Comparison of ENCODE assay signal across 23 cellular contexts in genomic region chr5:140265845-140266244, GRCh38. TPM values are rescaled to one million over a fixed set of nuclear protein-coding genes. Genes with fewer than 3 reads are reported as not detected.
A peak's percentile ranks its signal among the peaks of the same experiment; 100 is the strongest.
DNase-seq lines count a peak whose midpoint lies in the region; ATAC-seq and TF ChIP-seq lines count a peak whose summit lies in the region.
"Had no signal": no experiment of that assay in that cellular context is flagged by ENCODE, and none has a peak within 500 bp of the region (broad histone marks: within the 10 kb centered on the region; RNA-seq: fewer than 3 reads in every experiment).

No MANE protein-coding gene starts in this region.

- peaks cover 58% of the 10 kb centered on the region for H3K4me1 Mint-ChIP-seq in activated naive CD4-positive, alpha-beta T cell treated with anti-CD3 and anti-CD28 coated beads, Interleukin-2, amount 50 U/mL, for 24 hours
- peaks cover 37% of the 10 kb centered on the region for H3K4me1 Mint-ChIP-seq in activated naive CD4-positive, alpha-beta T cell treated with anti-CD3 and anti-CD28 coated beads for 36 hours (ENCODE audit: low read depth)
- H3K4me1 Mint-ChIP-seq in GM23338: peaks cover 25% of the 10 kb centered on the region
- H3K4me1 Mint-ChIP-seq in activated T-helper 1 cell treated with anti-CD3 and anti-CD28 coated beads, Interleukin-12 subunit alpha, Interleukin-12 subunit beta, Interleukin-2, Interleukin-4 antibody, amounts not matched to agents 30 ng/mL and 10 ng/mL and 1 ng/mL, durations not matched to agents 14 hours and 24 hours and 36 hours (ENCODE audit: low read depth): peaks cover 49% of the 10 kb centered on the region
- peaks cover 52% of the 10 kb centered on the region for H3K4me1 Mint-ChIP-seq in progenitor cell of endocrine pancreas (ENCODE audit: low read depth)
- peaks cover 15% of the 10 kb centered on the region for H3K4me1 Mint-ChIP-seq in glutamatergic neuron (ENCODE audit: low read depth, unreplicated experiment)

- peaks cover 12% of the 10 kb centered on the region; the same call in 1 of the 2 replicates for H4K20me1 ChIP-seq in GM23338 (replicated peaks; ENCODE audit: insufficient read depth)

- peaks cover 9% of the 10 kb centered on the region for H3K36me3 Mint-ChIP-seq in activated naive CD4-positive, alpha-beta T cell treated with anti-CD3 and anti-CD28 coated beads, Interleukin-2, amount 50 U/mL, for 24 hours
- peaks cover 3% of the 10 kb centered on the region for H3K36me3 Mint-ChIP-seq in activated naive CD4-positive, alpha-beta T cell treated with anti-CD3 and anti-CD28 coated beads for 36 hours (ENCODE audit: low read depth)
- 0 out of 3 replicates have a peak, but pooled peaks cover 3% of the 10 kb centered on the region for H3K36me3 Mint-ChIP-seq in GM23338 (ENCODE audit: low read depth)
- H3K36me3 Mint-ChIP-seq in activated T-helper 1 cell treated with anti-CD3 and anti-CD28 coated beads, Interleukin-12 subunit alpha, Interleukin-12 subunit beta, Interleukin-2, Interleukin-4 antibody, amounts not matched to agents 30 ng/mL and 10 ng/mL and 1 ng/mL, durations not matched to agents 14 hours and 24 hours and 36 hours (ENCODE audit: low read depth): peaks cover 26% of the 10 kb centered on the region
- peaks cover 3% of the 10 kb centered on the region for H3K36me3 Mint-ChIP-seq in progenitor cell of endocrine pancreas (ENCODE audit: insufficient read depth)
- no peaks in the 10 kb centered on the region for H3K36me3 Mint-ChIP-seq in glutamatergic neuron (ENCODE audit: unreplicated experiment)
- H3K36me3 Mint-ChIP-seq: natural killer cell had no signal

- ATAC-seq in GM23338: no peak
- ATAC-seq: CD8-positive, alpha-beta T cell; left cardiac atrium; natural killer cell had no signal

- H3K36me3 ChIP-seq in GM23338 (ENCODE audit: insufficient read depth): no peaks in the 10 kb centered on the region
- H3K36me3 ChIP-seq: HAP-1, ovary, vagina, WERI-Rb-1 had no signal

- CTCF ChIA-PET in activated naive CD4-positive, alpha-beta T cell treated with anti-CD3 and anti-CD28 coated beads for 36 hours (lab: Charles Lee): interaction anchor here (1.0 to 1.5 kb wide), 2 partner anchors 22 to 86 kb away, joined by 3 to 5 read pairs; no protein-coding TSS in a partner anchor

- H3K4me3 ChIP-seq in GM23338: no peak overlapping the region
- H3K4me3 ChIP-seq: HAP-1, ovary, suprapubic skin, vagina had no signal

- no peak for TF ChIP-seq CTCF in GM23338 (conservative IDR thresholded peaks at IDR 0.05; ENCODE audit: low read depth in 2 of 2)
- TF ChIP-seq CTCF in progenitor cell of endocrine pancreas (IDR thresholded peaks at IDR 0.05; ENCODE audit: unreplicated experiment): no peak
- no peak for TF ChIP-seq CTCF in glutamatergic neuron (IDR thresholded peaks at IDR 0.05; ENCODE audit: partially characterized antibody, unreplicated experiment)

- no peak overlapping the region for H3K4me3 Mint-ChIP-seq in activated naive CD4-positive, alpha-beta T cell treated with anti-CD3 and anti-CD28 coated beads, Interleukin-2, amount 50 U/mL, for 24 hours
- H3K4me3 Mint-ChIP-seq in activated naive CD4-positive, alpha-beta T cell treated with anti-CD3 and anti-CD28 coated beads for 36 hours: no peak overlapping the region
- H3K4me3 Mint-ChIP-seq in GM23338 (no peak overlapping the region), progenitor cell of endocrine pancreas (ENCODE audit: low read depth) (peak overlapping the region; percentile 50), glutamatergic neuron (ENCODE audit: unreplicated experiment) (no peak overlapping the region)
- H3K4me3 Mint-ChIP-seq in activated T-helper 1 cell treated with anti-CD3 and anti-CD28 coated beads, Interleukin-12 subunit alpha, Interleukin-12 subunit beta, Interleukin-2, Interleukin-4 antibody, amounts not matched to agents 30 ng/mL and 10 ng/mL and 1 ng/mL, durations not matched to agents 14 hours and 24 hours and 36 hours: peak overlapping the region; percentile 50
- H3K4me3 Mint-ChIP-seq: CD8-positive, alpha-beta T cell; natural killer cell had no signal

- intact Hi-C loops in activated naive CD4-positive, alpha-beta T cell treated with anti-CD3 and anti-CD28 coated beads for 36 hours (cut with micrococcal nuclease): loop anchor here (2.0 kb wide), 1 partner anchor 15 kb away; no protein-coding TSS in a partner anchor
- intact Hi-C loops in activated T-helper 1 cell treated with anti-CD3 and anti-CD28 coated beads, Interleukin-12 subunit alpha, Interleukin-12 subunit beta, Interleukin-2, Interleukin-4 antibody, amounts not matched to agents 30 ng/mL and 10 ng/mL and 1 ng/mL, durations not matched to agents 14 hours and 24 hours and 36 hours (cut with micrococcal nuclease): loop anchor here (1.0 kb wide), 1 partner anchor 15 kb away; no protein-coding TSS in a partner anchor

- H3K4me1 ChIP-seq in GM23338 (ENCODE audit: insufficient read depth): 0 out of 2 replicates have a peak, but pooled peaks cover 9% of the 10 kb centered on the region

- no peaks in the 10 kb centered on the region for H3K27me3 Mint-ChIP-seq in activated naive CD4-positive, alpha-beta T cell treated with anti-CD3 and anti-CD28 coated beads, Interleukin-2, amount 50 U/mL, for 24 hours
- no peaks in the 10 kb centered on the region for H3K27me3 Mint-ChIP-seq in activated naive CD4-positive, alpha-beta T cell treated with anti-CD3 and anti-CD28 coated beads for 36 hours (ENCODE audit: low read depth)
- peaks cover 2% of the 10 kb centered on the region for H3K27me3 Mint-ChIP-seq in GM23338 (ENCODE audit: insufficient read depth, low read depth, poor library complexity)
- no peaks in the 10 kb centered on the region for H3K27me3 Mint-ChIP-seq in activated T-helper 1 cell treated with anti-CD3 and anti-CD28 coated beads, Interleukin-12 subunit alpha, Interleukin-12 subunit beta, Interleukin-2, Interleukin-4 antibody, amounts not matched to agents 30 ng/mL and 10 ng/mL and 1 ng/mL, durations not matched to agents 14 hours and 24 hours and 36 hours (ENCODE audit: insufficient read depth)
- H3K27me3 Mint-ChIP-seq in progenitor cell of endocrine pancreas: no peaks in the 10 kb centered on the region
- H3K27me3 Mint-ChIP-seq in glutamatergic neuron (ENCODE audit: unreplicated experiment): peaks cover 1% of the 10 kb centered on the region

- peak overlapping the region; percentile 9 for H3K27ac Mint-ChIP-seq in activated naive CD4-positive, alpha-beta T cell treated with anti-CD3 and anti-CD28 coated beads, Interleukin-2, amount 50 U/mL, for 24 hours
- H3K27ac Mint-ChIP-seq in activated naive CD4-positive, alpha-beta T cell treated with anti-CD3 and anti-CD28 coated beads for 36 hours: no peak overlapping the region
- H3K27ac Mint-ChIP-seq in GM23338: 0 out of 2 replicates have a peak overlapping the region, but pooled peaks have one; percentile 26
- peak overlapping the region; percentile 46 for H3K27ac Mint-ChIP-seq in activated T-helper 1 cell treated with anti-CD3 and anti-CD28 coated beads, Interleukin-12 subunit alpha, Interleukin-12 subunit beta, Interleukin-2, Interleukin-4 antibody, amounts not matched to agents 30 ng/mL and 10 ng/mL and 1 ng/mL, durations not matched to agents 14 hours and 24 hours and 36 hours
- H3K27ac Mint-ChIP-seq in progenitor cell of endocrine pancreas: peak overlapping the region; percentile 95
- no peak overlapping the region for H3K27ac Mint-ChIP-seq in glutamatergic neuron (ENCODE audit: unreplicated experiment)
- H3K27ac Mint-ChIP-seq: CD8-positive, alpha-beta T cell had no signal

- H3K9me2 ChIP-seq in GM23338 (ENCODE audit: insufficient read depth): no peaks in the 10 kb centered on the region

- H3K79me2 ChIP-seq in GM23338 (replicated peaks; ENCODE audit: insufficient read depth): peaks cover 40% of the 10 kb centered on the region

- H3F3A ChIP-seq in GM23338 (replicated peaks; ENCODE audit: low read depth): no peaks in the 10 kb centered on the region

- no peaks in the 10 kb centered on the region for H3K27me3 ChIP-seq in GM23338 (ENCODE audit: insufficient read depth)
- H3K27me3 ChIP-seq: ovary, suprapubic skin, vagina had no signal

- no peak overlapping the region for H2AFZ ChIP-seq in GM23338

- H3K27ac ChIP-seq in GM23338 (ENCODE audit: low read depth): no peak overlapping the region
- H3K27ac ChIP-seq: ovary, suprapubic skin, vagina, WERI-Rb-1 had no signal

- no peak overlapping the region for H3K4me2 ChIP-seq in GM23338

- DNase-seq in activated naive CD4-positive, alpha-beta T cell treated with anti-CD3 and anti-CD28 coated beads for 36 hours: no peak
- DNase-seq in GM23338 (ENCODE audit: low spot score) (no peak), progenitor cell of endocrine pancreas (ENCODE audit: low spot score, unreplicated experiment) (no peak), glutamatergic neuron (no peak), NCI-H748 treated with DMSO at 0.1 percent for 48 hours (lab: John Stamatoyannopoulos, UW) (no peak)
- no peak for DNase-seq in activated T-helper 1 cell treated with anti-CD3 and anti-CD28 coated beads, Interleukin-12 subunit alpha, Interleukin-12 subunit beta, Interleukin-2, Interleukin-4 antibody, amounts not matched to agents 30 ng/mL and 10 ng/mL and 1 ng/mL, durations not matched to agents 14 hours and 24 hours and 36 hours (ENCODE audit: low spot score)
- DNase-seq: activated CD8-positive, alpha-beta memory T cell treated with anti-CD3 and anti-CD28 coated beads for 24 hours; CD8-positive, alpha-beta T cell; dermis blood vessel endothelial cell; DMS153; head of caudate nucleus; left cardiac atrium; natural killer cell; NCI-H1105; NCI-H2081; NCI-H345; ovary; SIG-M5; WERI-Rb-1 had no signal

- no peaks in the 10 kb centered on the region for H3K9me3 Mint-ChIP-seq in activated naive CD4-positive, alpha-beta T cell treated with anti-CD3 and anti-CD28 coated beads, Interleukin-2, amount 50 U/mL, for 24 hours
- no peaks in the 10 kb centered on the region for H3K9me3 Mint-ChIP-seq in activated naive CD4-positive, alpha-beta T cell treated with anti-CD3 and anti-CD28 coated beads for 36 hours
- no peaks in the 10 kb centered on the region for H3K9me3 Mint-ChIP-seq in GM23338
- H3K9me3 Mint-ChIP-seq in activated T-helper 1 cell treated with anti-CD3 and anti-CD28 coated beads, Interleukin-12 subunit alpha, Interleukin-12 subunit beta, Interleukin-2, Interleukin-4 antibody, amounts not matched to agents 30 ng/mL and 10 ng/mL and 1 ng/mL, durations not matched to agents 14 hours and 24 hours and 36 hours: no peaks in the 10 kb centered on the region
- H3K9me3 Mint-ChIP-seq in progenitor cell of endocrine pancreas (ENCODE audit: low read depth): no peaks in the 10 kb centered on the region
- peaks cover 4% of the 10 kb centered on the region for H3K9me3 Mint-ChIP-seq in glutamatergic neuron (ENCODE audit: unreplicated experiment)
- H3K9me3 Mint-ChIP-seq: CD8-positive, alpha-beta T cell; natural killer cell had no signal

RNA-seq across cellular contexts. Expression of gene PFDN1, which starts 37.1 kb away (rescaled TPM):
- 10 to 100 TPM; 50.6 to 57.1 TPM for total RNA-seq in activated naive CD4-positive, alpha-beta T cell treated with anti-CD3 and anti-CD28 coated beads for 36 hours
- total RNA-seq in GM23338 (2014; rRNA removed; shearing (Covaris generic)): 85.4 and 119 TPM in 2 replicates
- polyA plus RNA-seq in GM23338 (2016; fragmentation: Nextera tagmentation; extraction: Ambion mirVana): 256 and 279 TPM in 2 replicates
- total RNA-seq in activated T-helper 1 cell treated with anti-CD3 and anti-CD28 coated beads, Interleukin-12 subunit alpha, Interleukin-12 subunit beta, Interleukin-2, Interleukin-4 antibody, amounts not matched to agents 30 ng/mL and 10 ng/mL and 1 ng/mL, durations not matched to agents 14 hours and 24 hours and 36 hours: 59.5 and 60.6 TPM in 2 replicates
- total RNA-seq in progenitor cell of endocrine pancreas (63.4 and 65.1 TPM in 2 replicates), glutamatergic neuron (ENCODE audit: unreplicated experiment) (67.7 TPM)

Comparison
In these comparisons a context has a peak if more than half of its experiments do, and no peak if none do; other contexts are left out.
1. H3K27ac Mint-ChIP-seq: peak in activated naive CD4-positive, alpha-beta T cell treated with anti-CD3 and anti-CD28 coated beads, Interleukin-2, amount 50 U/mL, for 24 hours (single experiment), GM23338 (single experiment), activated T-helper 1 cell treated with anti-CD3 and anti-CD28 coated beads, Interleukin-12 subunit alpha, Interleukin-12 subunit beta, Interleukin-2, Interleukin-4 antibody, amounts not matched to agents 30 ng/mL and 10 ng/mL and 1 ng/mL, durations not matched to agents 14 hours and 24 hours and 36 hours (single experiment) and progenitor cell of endocrine pancreas (single experiment); none in activated naive CD4-positive, alpha-beta T cell treated with anti-CD3 and anti-CD28 coated beads for 36 hours (single experiment) and glutamatergic neuron (single experiment).
2. H3K4me3 Mint-ChIP-seq: peak in activated T-helper 1 cell treated with anti-CD3 and anti-CD28 coated beads, Interleukin-12 subunit alpha, Interleukin-12 subunit beta, Interleukin-2, Interleukin-4 antibody, amounts not matched to agents 30 ng/mL and 10 ng/mL and 1 ng/mL, durations not matched to agents 14 hours and 24 hours and 36 hours (single experiment) and progenitor cell of endocrine pancreas (single experiment); none in activated naive CD4-positive, alpha-beta T cell treated with anti-CD3 and anti-CD28 coated beads, Interleukin-2, amount 50 U/mL, for 24 hours (single experiment), activated naive CD4-positive, alpha-beta T cell treated with anti-CD3 and anti-CD28 coated beads for 36 hours (single experiment), GM23338 (single experiment) and glutamatergic neuron (single experiment).